ENCODE assay signal across 22 cellular contexts in the genomic region with DNA sequence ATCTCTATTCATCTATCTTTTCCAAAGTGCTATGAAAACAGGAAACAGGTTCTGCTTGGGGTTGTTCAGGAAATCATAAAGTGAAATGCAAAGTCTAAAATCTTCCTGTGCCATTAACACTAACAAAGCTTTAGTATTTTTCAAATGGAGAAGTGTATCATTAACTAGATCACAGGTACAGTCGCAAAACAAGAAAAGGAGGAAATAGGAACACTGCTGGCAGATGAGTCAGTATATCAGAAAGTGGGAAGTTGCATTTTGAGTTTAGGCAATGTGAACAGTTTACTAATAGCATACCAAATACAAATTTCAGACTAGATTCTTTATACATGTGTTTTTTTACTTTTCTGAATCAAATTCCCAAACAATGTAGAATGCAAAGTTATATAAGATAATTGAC.
DNase-seq lines count a peak whose midpoint lies in the region; ATAC-seq and TF ChIP-seq lines count a peak whose summit lies in the region.
"Had no signal": no experiment of that assay in that cellular context is flagged by ENCODE, and none has a peak within 500 bp of the region (broad histone marks: within the 10 kb centered on the region; RNA-seq: fewer than 3 reads in every experiment).

No MANE protein-coding gene starts in this region.

- peaks cover 31% of the 10 kb centered on the region for H3K4me1 ChIP-seq in cardiac muscle cell (ENCODE audit: low read depth)
- no peaks in the 10 kb centered on the region for H3K4me1 ChIP-seq in right atrium auricular region
- H3K4me1 ChIP-seq: A549, BE2C, HAP-1 had no signal

- H3K4me3 ChIP-seq in cardiac muscle cell (no peak overlapping the region), right atrium auricular region (no peak overlapping the region), kidney epithelial cell (ENCODE audit: low read depth, low read length) (no peak overlapping the region)
- H3K4me3 ChIP-seq: A549, GM23338, HAP-1, SK-N-MC had no signal

- no peaks in the 10 kb centered on the region for H3K9me3 ChIP-seq in cardiac muscle cell (ENCODE audit: low read depth)
- peaks cover 0 to 3% of the 10 kb centered on the region in 2 donors for H3K9me3 ChIP-seq in right atrium auricular region
- H3K9me3 ChIP-seq: A549, BE2C, HAP-1 had no signal

- H3K27ac ChIP-seq in cardiac muscle cell (peak overlapping the region; percentile 51), right atrium auricular region (no peak overlapping the region)
- H3K27ac ChIP-seq: A549, KMS-11, RWPE1, SK-N-MC had no signal

- H3K27me3 Mint-ChIP-seq in effector memory CD8-positive, alpha-beta T cell, result no peaks in the 10 kb centered on the region
- H3K27me3 Mint-ChIP-seq: CD4-positive, CD25-positive, alpha-beta regulatory T cell had no signal

- DNase-seq in cardiac muscle cell (ENCODE audit: low read depth in 1 of 2, low spot score in 1 of 2) (no peak), right atrium auricular region (ENCODE audit: low spot score) (no peak), NOMO-1 treated with DMSO at 0.1 percent for 48 hours (lab: John Stamatoyannopoulos, UW; ENCODE audit: unreplicated experiment) (peak; percentile 32), kidney epithelial cell (ENCODE audit: low read depth) (peak; percentile 7), activated gamma-delta T cell (lab: John Stamatoyannopoulos, UW) (no peak), NCI-H2107 treated with DMSO at 0.1 percent for 48 hours (lab: John Stamatoyannopoulos, UW; ENCODE audit: unreplicated experiment) (no peak)
- DNase-seq in effector memory CD8-positive, alpha-beta T cell, result no peak
- DNase-seq: BE2C; CD4-positive, CD25-positive, alpha-beta regulatory T cell; NCI-H1092 treated with DMSO at 0.1 percent for 48 hours; NCI-H146; NCI-H2029 treated with DMSO at 0.1 percent for 48 hours; NCI-H2171; NCI-H446; NCI-H526; SHP77 treated with DMSO at 0.1 percent for 48 hours had no signal

- no peaks in the 10 kb centered on the region for H3K36me3 ChIP-seq in cardiac muscle cell
- H3K36me3 ChIP-seq in right atrium auricular region, result no peaks in the 10 kb centered on the region
- no peaks in the 10 kb centered on the region for H3K36me3 ChIP-seq in kidney epithelial cell (ENCODE audit: control insufficient read depth, insufficient read depth, low read length)
- H3K36me3 ChIP-seq: BE2C, HAP-1 had no signal

- no peaks in the 10 kb centered on the region for H3K27me3 ChIP-seq in cardiac muscle cell
- H3K27me3 ChIP-seq in right atrium auricular region, result no peaks in the 10 kb centered on the region
- no peaks in the 10 kb centered on the region for H3K27me3 ChIP-seq in kidney epithelial cell (ENCODE audit: control insufficient read depth, insufficient read depth, low read length)
- H3K27me3 ChIP-seq: BE2C had no signal

- H3K4me1 Mint-ChIP-seq in effector memory CD8-positive, alpha-beta T cell (ENCODE audit: low read depth in 2 of 2), result no peaks in the 10 kb centered on the region

- H3K9me3 Mint-ChIP-seq in effector memory CD8-positive, alpha-beta T cell, result peaks cover 5 to 6% of the 10 kb centered on the region in 2 donors
- H3K9me3 Mint-ChIP-seq: GM23338 had no signal

- ATAC-seq in effector memory CD8-positive, alpha-beta T cell (replicated peaks), result no peak
- ATAC-seq: A549, GM23338 had no signal

- no peak overlapping the region for H3K27ac Mint-ChIP-seq in effector memory CD8-positive, alpha-beta T cell
- H3K27ac Mint-ChIP-seq: CD4-positive, CD25-positive, alpha-beta regulatory T cell; GM23338 had no signal

- no peaks in the 10 kb centered on the region for H3K36me3 Mint-ChIP-seq in effector memory CD8-positive, alpha-beta T cell (ENCODE audit: insufficient read depth)
- H3K36me3 Mint-ChIP-seq: CD4-positive, CD25-positive, alpha-beta regulatory T cell had no signal

- H3K4me3 Mint-ChIP-seq in effector memory CD8-positive, alpha-beta T cell, result no peak overlapping the region
- H3K4me3 Mint-ChIP-seq: CD4-positive, CD25-positive, alpha-beta regulatory T cell; GM23338 had no signal

- TF ChIP-seq CTCF in cardiac muscle cell (IDR thresholded peaks at IDR 0.05; ENCODE audit: low read depth, low read length), result no peak
- TF ChIP-seq CTCF in right atrium auricular region (IDR thresholded peaks at IDR 0.05), result no peak
- no peak for TF ChIP-seq CTCF in kidney epithelial cell (IDR thresholded peaks at IDR 0.05; ENCODE audit: insufficient read depth, low read length, poor library complexity, severe bottlenecking)

Comparison
In these comparisons a context has a peak if more than half of its experiments do, and no peak if none do; other contexts are left out.
1. DNase-seq: peak in NOMO-1 treated with DMSO at 0.1 percent for 48 hours (single experiment) and kidney epithelial cell (single experiment); none in cardiac muscle cell (0 of 2), right atrium auricular region (single experiment), activated gamma-delta T cell (single experiment), effector memory CD8-positive, alpha-beta T cell (0 of 3) and NCI-H2107 treated with DMSO at 0.1 percent for 48 hours (single experiment).